Comparison of ENCODE assay signal across 1 cellular context in the genomic region with DNA sequence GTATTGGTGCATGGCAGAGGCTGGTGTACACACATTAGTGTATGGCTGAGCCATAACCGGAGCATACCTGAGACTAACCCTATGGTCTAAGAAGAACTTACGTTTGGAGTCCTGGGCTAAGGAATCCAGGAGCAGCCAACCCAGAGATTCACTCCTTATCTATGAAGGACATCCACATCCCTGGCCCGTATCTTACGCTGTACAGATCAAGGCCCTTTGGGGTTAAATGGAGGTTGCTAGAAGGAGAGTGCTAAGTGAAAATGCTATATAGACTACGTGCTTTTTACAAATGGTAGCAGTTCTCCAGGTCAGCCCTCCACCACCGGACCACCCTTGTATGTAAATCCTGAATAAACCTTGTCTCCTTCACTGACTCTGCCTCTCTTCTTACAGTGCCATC.
TF ChIP-seq lines count a peak whose summit lies in the region.

No MANE protein-coding gene starts in this region.

TF ChIP-seq in K562, 482 proteins besides CTCF, POLR2A, EP300 and RAD21 (continued from another document):
- TF ChIP-seq, protein P1, sequence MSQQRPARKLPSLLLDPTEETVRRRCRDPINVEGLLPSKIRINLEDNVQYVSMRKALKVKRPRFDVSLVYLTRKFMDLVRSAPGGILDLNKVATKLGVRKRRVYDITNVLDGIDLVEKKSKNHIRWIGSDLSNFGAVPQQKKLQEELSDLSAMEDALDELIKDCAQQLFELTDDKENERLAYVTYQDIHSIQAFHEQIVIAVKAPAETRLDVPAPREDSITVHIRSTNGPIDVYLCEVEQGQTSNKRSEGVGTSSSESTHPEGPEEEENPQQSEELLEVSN (IDR thresholded peaks at IDR 0.05; ENCODE audit: borderline replicate concordance in 1 of 2, extremely low read depth in 1 of 2, insufficient read depth in 1 of 2, insufficient read length in 1 of 2, low read depth in 1 of 2, low read length in 1 of 2, poor library complexity in 1 of 2, severe bottlenecking in 1 of 2): no peak
- no peak for TF ChIP-seq DMBX1 (CRISPR knock-in tag; IDR thresholded peaks at IDR 0.05; ENCODE audit: borderline replicate concordance)
